25 cellular contexts compared by ENCODE assay signal in the genomic region with DNA sequence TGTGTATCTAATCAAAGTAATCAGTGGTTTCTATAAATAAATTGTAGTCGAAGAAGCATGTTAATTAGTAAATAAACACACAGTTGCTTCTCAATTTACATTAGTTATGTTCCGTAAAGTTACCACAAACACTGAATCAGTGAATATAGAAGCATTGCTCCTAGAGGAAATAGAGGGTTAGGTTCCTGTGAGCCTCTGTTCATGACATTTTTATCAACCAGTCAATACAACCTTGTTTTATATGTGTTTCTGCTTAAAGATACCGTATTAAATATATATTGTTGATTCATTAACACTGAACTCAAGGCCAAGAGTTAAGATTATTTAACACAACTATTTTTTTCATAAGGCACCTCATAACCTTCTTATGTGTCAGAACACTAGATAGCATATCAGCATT.
"Had no signal": no experiment of that assay in that cellular context is flagged by ENCODE, and none has a peak within 500 bp of the region (broad histone marks: within the 10 kb centered on the region; RNA-seq: fewer than 3 reads in every experiment).

No MANE protein-coding gene starts in this region.

- H3K27ac ChIP-seq: stomach, suprapubic skin, testis, thoracic aorta, thyroid gland, tibial artery, tibial nerve, transverse colon, upper lobe of left lung, upper lobe of right lung, uterus, vagina had no signal

- DNase-seq: stimulated activated CD4-positive, alpha-beta T cell treated with anti-CD3 and anti-CD28 coated beads, Interleukin-2, amount 100 ng/mL, for 48 hours; stimulated activated CD4-positive, alpha-beta T cell treated with anti-CD3 and anti-CD28 coated beads, Interleukin-4, amount 100 ng/mL, for 1 hour; stimulated activated CD4-positive, alpha-beta T cell treated with anti-CD3 and anti-CD28 coated beads, Interleukin-4, amount 100 ng/mL, for 24 hours; stimulated activated CD4-positive, alpha-beta T cell treated with anti-CD3 and anti-CD28 coated beads, Interleukin-4, amount 100 ng/mL, for 4 hours; stimulated activated CD8-positive, alpha-beta memory T cell treated with anti-CD3 and anti-CD28 coated beads, Interleukin-4, amount 100 ng/mL, for 48 hours; stimulated activated naive B cell treated with anti-CD40 and anti-IgM and Interleukin-4, amounts not matched to agents 10 μg/mL and 1 μg/mL and 100 μg/mL, for 72 hours; stimulated activated naive CD4-positive, alpha-beta T cell; stimulated activated naive CD4-positive, alpha-beta T cell treated with Interleukin-2 at 50 U/mL for 16 hours; stimulated activated naive CD8-positive, alpha-beta T cell treated with anti-CD3 and anti-CD28 coated beads, Interleukin-15, amount 100 ng/mL, for 72 hours; stimulated activated naive CD8-positive, alpha-beta T cell treated with anti-CD3 and anti-CD28 coated beads, Interleukin-15, Interleukin-2, amounts not matched to agents 100 U/mL and 50 U/mL, for 24 hours; stomach; substantia nigra; testis; thyroid gland; tibial artery; transverse colon; upper lobe of left lung; upper lobe of right lung; uterus had no signal

- H3K4me1 ChIP-seq: stomach, suprapubic skin, testis, thyroid gland, tibial artery, tibial nerve, transverse colon, upper lobe of left lung, upper lobe of right lung, uterus, vagina had no signal

- ATAC-seq: stimulated activated effector memory CD8-positive, alpha-beta T cell treated with anti-CD3 and anti-CD28 coated beads, Interleukin-12 subunit alpha, Interleukin-12 subunit beta, amount 100 ng/mL, for 72 hours; stimulated activated memory B cell treated with anti-CD40 and anti-IgM and Interleukin-4, amounts not matched to agents 10 μg/mL and 1 μg/mL and 100 μg/mL, for 72 hours; stimulated activated naive B cell treated with anti-CD40 and anti-IgM and Interleukin-4, amounts not matched to agents 10 μg/mL and 1 μg/mL and 100 μg/mL, for 72 hours; stimulated activated naive CD8-positive, alpha-beta T cell treated with anti-CD3 and anti-CD28 coated beads, Interleukin-15, amount 100 ng/mL, for 72 hours; stimulated activated naive CD8-positive, alpha-beta T cell treated with anti-CD3 and anti-CD28 coated beads, Interleukin-15, Interleukin-2, amounts not matched to agents 100 U/mL and 50 U/mL, for 24 hours; upper lobe of right lung had no signal

- H3K36me3 ChIP-seq: stomach, suprapubic skin, thoracic aorta, thyroid gland, tibial artery, tibial nerve, transverse colon, upper lobe of left lung, upper lobe of right lung, uterus, vagina had no signal

- H3K9me3 ChIP-seq: suprapubic skin, testis, thoracic aorta, thyroid gland, tibial artery, transverse colon, uterus, vagina had no signal

- H3K4me3 ChIP-seq: stomach, suprapubic skin, testis, thoracic aorta, thyroid gland, tibial artery, tibial nerve, transverse colon, upper lobe of left lung, upper lobe of right lung, uterus, vagina had no signal
